12 cellular contexts compared by ENCODE assay signal in the genomic region with DNA sequence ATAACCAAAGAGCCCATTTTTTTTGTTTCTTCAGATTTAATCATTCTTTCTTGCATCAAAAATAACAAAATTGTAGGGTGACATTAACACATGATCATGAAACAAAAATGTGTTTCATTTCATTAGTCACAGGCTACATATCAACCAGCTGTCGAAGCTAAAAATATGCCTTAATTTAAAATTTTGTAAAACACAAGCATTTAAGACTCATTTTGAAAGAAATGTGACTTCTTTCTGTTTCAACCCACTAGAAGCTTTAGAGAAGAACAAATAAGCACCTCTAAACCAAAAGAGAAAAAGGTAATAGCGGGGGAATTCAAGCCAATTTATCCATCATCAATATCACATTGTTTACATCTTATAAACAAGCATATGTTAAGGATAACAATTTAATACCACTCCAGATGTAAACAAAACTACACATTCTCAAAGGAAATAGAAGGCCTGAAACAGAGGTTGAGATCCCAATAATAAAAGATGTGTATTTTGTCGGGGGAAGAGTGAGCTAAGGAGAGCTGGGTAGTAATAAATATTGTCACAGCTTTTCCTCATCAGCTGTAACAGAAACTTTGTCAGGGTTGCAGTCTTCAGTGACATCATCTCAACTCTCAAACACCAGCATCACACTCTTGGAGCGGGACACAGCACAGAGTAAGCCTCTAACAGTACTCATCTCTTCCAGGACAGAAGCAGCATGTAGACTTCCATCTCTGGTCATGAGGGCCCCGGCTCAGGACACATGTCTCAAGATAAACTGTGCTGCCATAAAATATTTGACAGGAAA. TPM values are rescaled to one million over a fixed set of nuclear protein-coding genes. Genes with fewer than 3 reads are reported as not detected.
DNase-seq lines count a peak whose midpoint lies in the region; ATAC-seq and TF ChIP-seq lines count a peak whose summit lies in the region.
"Had no signal": no experiment of that assay in that cellular context is flagged by ENCODE, and none has a peak within 500 bp of the region (broad histone marks: within the 10 kb centered on the region; RNA-seq: fewer than 3 reads in every experiment).

No MANE protein-coding gene starts in this region.

- H3K27me3 Mint-ChIP-seq in osteocyte (ENCODE audit: unreplicated experiment), result no peaks in the 10 kb centered on the region

- H3K79me2 ChIP-seq in trophoblast cell (ENCODE audit: control insufficient read depth, insufficient read depth, low read length, poor library complexity), result no peaks in the 10 kb centered on the region

- H3K4me3 ChIP-seq in trophoblast cell (ENCODE audit: low read depth, low read length), result no peak overlapping the region

- ATAC-seq in activated CD4-positive, CD25-positive, alpha-beta regulatory T cell treated with anti-CD3 and anti-CD28 coated beads, Interleukin-2, amount 50 U/mL, for 24 hours, result peak; percentile 80 to 92
- ATAC-seq in GM21619 (IDR thresholded peaks at IDR 0.05; ENCODE audit: unreplicated experiment), result peak; percentile 86
- ATAC-seq in HG03196 (IDR thresholded peaks at IDR 0.05; ENCODE audit: unreplicated experiment), result peak; percentile 80

- H3K9me3 Mint-ChIP-seq in osteocyte (ENCODE audit: unreplicated experiment), result no peaks in the 10 kb centered on the region

- no peak overlapping the region for H4K8ac ChIP-seq in trophoblast cell (ENCODE audit: low read depth, low read length)

- no peak overlapping the region for H4K91ac ChIP-seq in trophoblast cell (ENCODE audit: low read depth, low read length)

- peaks cover 0 to 5% of the 10 kb centered on the region in 2 experiments for H3K36me3 ChIP-seq in trophoblast cell (ENCODE audit: control insufficient read depth in 1 of 2, insufficient read depth in 2 of 2, low read length in 2 of 2)

- no peak overlapping the region for H4K12ac ChIP-seq in trophoblast cell (ENCODE audit: low read depth, low read length)

- H3K4me1 ChIP-seq in trophoblast cell (ENCODE audit: control insufficient read depth in 1 of 2, insufficient read depth in 2 of 2, low read length in 2 of 2), result no peaks in the 10 kb centered on the region

- H3K18ac ChIP-seq in trophoblast cell (ENCODE audit: low read length), result no peak overlapping the region

- H3K79me1 ChIP-seq in trophoblast cell (ENCODE audit: low read length), result no peaks in the 10 kb centered on the region

- H3K9ac ChIP-seq in trophoblast cell (ENCODE audit: low read length), result no peak overlapping the region

- no peak overlapping the region for H3K23ac ChIP-seq in trophoblast cell (ENCODE audit: low read length)

- H3K27me3 ChIP-seq in trophoblast cell (ENCODE audit: insufficient read depth, low read length), result no peaks in the 10 kb centered on the region

- no peak overlapping the region for H3K4ac ChIP-seq in trophoblast cell (ENCODE audit: low read depth, low read length)

- peaks cover 28% of the 10 kb centered on the region for H3K36me3 Mint-ChIP-seq in osteocyte (ENCODE audit: unreplicated experiment)

- no peak for DNase-seq in activated CD4-positive, CD25-positive, alpha-beta regulatory T cell (lab: John Stamatoyannopoulos, UW)
- DNase-seq in osteocyte (ENCODE audit: extremely low spot score, unreplicated experiment) (no peak), NCI-H345 (lab: John Stamatoyannopoulos, UW) (no peak), trophoblast cell (no peak), SW480 (ENCODE audit: low spot score) (no peak)
- DNase-seq: islet precursor cell; NCI-H2171 treated with DMSO at 0.1 percent for 48 hours; stimulated activated CD4-positive, alpha-beta T cell treated with anti-CD3 and anti-CD28 coated beads, Interleukin-1b, Interleukin-23, amount 100 ng/mL, for 48 hours had no signal

- H2AFZ ChIP-seq in trophoblast cell (ENCODE audit: insufficient read depth, low read length, poor library complexity), result no peak overlapping the region

- no peak overlapping the region for H2BK12ac ChIP-seq in trophoblast cell (ENCODE audit: low read length)

- peaks cover 19% of the 10 kb centered on the region for H3K4me1 Mint-ChIP-seq in osteocyte (ENCODE audit: unreplicated experiment)

- no peak for TF ChIP-seq CTCF in osteocyte (IDR thresholded peaks at IDR 0.05)

- no peak overlapping the region for H3K14ac ChIP-seq in trophoblast cell (ENCODE audit: low read length)

- H2BK5ac ChIP-seq in trophoblast cell (ENCODE audit: low read depth, low read length, poor library complexity), result no peak overlapping the region

- H3K27ac Mint-ChIP-seq in osteocyte (ENCODE audit: unreplicated experiment), result peak overlapping the region; percentile 13

- H3K27ac ChIP-seq in trophoblast cell (ENCODE audit: low read depth, low read length), result no peak overlapping the region
- H3K27ac ChIP-seq: 22Rv1 had no signal

- no peak overlapping the region for H2AK5ac ChIP-seq in trophoblast cell (ENCODE audit: low read length)

- no peaks in the 10 kb centered on the region for H3K9me3 ChIP-seq in trophoblast cell (ENCODE audit: insufficient read depth, low read depth, low read length)

- no peak overlapping the region for H3K4me2 ChIP-seq in trophoblast cell (ENCODE audit: low read length)

- WGBS in trophoblast cell (ENCODE audit: extremely low coverage, insufficient coverage, insufficient read length), result no CpG with 5 or more reads among the region's 5 CpGs

- no peak overlapping the region for H3K4me3 Mint-ChIP-seq in osteocyte (ENCODE audit: unreplicated experiment)

- H2BK120ac ChIP-seq in trophoblast cell (ENCODE audit: insufficient read depth, low read length, poor library complexity), result no peak overlapping the region

RNA-seq across cellular contexts. Expression of gene ALG9, which starts 42.0 kb away (rescaled TPM):
- total RNA-seq in osteocyte, result 34.1 and 41.7 TPM in 2 replicates
- 55.4 and 58.1 TPM in 2 replicates for polyA plus RNA-seq in trophoblast cell (2013)

RNA-seq across cellular contexts. Expression of gene FDXACB1, which starts 49.6 kb away (rescaled TPM):
- total RNA-seq in osteocyte, result 1.9 and 2.5 TPM in 2 replicates
- 1.2 and 1.4 TPM in 2 replicates for polyA plus RNA-seq in trophoblast cell (2013)

RNA-seq across cellular contexts. Expression of gene CFAP68, which starts 50.0 kb away (rescaled TPM):
- 12.5 and 17.2 TPM in 2 replicates for total RNA-seq in osteocyte
- polyA plus RNA-seq in trophoblast cell (2013), result 18.3 and 18.7 TPM in 2 replicates
